In genomic region chr19:56814656-56815055, GRCh38 we compare ENCODE assay signal across 38 cellular contexts. TPM values are rescaled to one million over a fixed set of nuclear protein-coding genes. Genes with fewer than 3 reads are reported as not detected.
"Had no signal": no experiment of that assay in that cellular context is flagged by ENCODE, and none has a peak within 500 bp of the region (broad histone marks: within the 10 kb centered on the region; RNA-seq: fewer than 3 reads in every experiment).

No MANE protein-coding gene starts in this region.

- DNase-seq: Karpas-422, Kasumi-1, MG63, MM.1S, MV-4-11, NCI-H1048, NCI-H1092, NCI-H1092 treated with DMSO at 0.1 percent for 48 hours, NCI-H1105, NCI-H1105 treated with DMSO at 0.1 percent for 48 hours, NCI-H1417, NCI-H1417 treated with DMSO at 0.1 percent for 48 hours, NCI-H1436, NCI-H1436 treated with DMSO at 0.1 percent for 48 hours, NCI-H146, NCI-H1694, NCI-H1694 treated with DMSO at 0.1 percent for 48 hours, NCI-H187, NCI-H187 treated with DMSO at 0.1 percent for 48 hours, NCI-H1930, NCI-H2029, NCI-H2029 treated with DMSO at 0.1 percent for 48 hours, NCI-H2081, NCI-H2081 treated with DMSO at 0.1 percent for 48 hours, NCI-H2107, NCI-H2171, NCI-H2171 treated with DMSO at 0.1 percent for 48 hours, NCI-H2227 treated with DMSO at 0.1 percent for 48 hours, NCI-H226, NCI-H345, NCI-H446, NCI-H446 treated with DMSO at 0.1 percent for 48 hours, NCI-H510A, NCI-H510A treated with DMSO at 0.1 percent for 48 hours had no signal

- H3K27me3 ChIP-seq: MG63 had no signal

- H3K4me3 ChIP-seq: MG63 had no signal

- H3K36me3 ChIP-seq: MG63 had no signal

- H3K9me3 ChIP-seq: MG63 had no signal

RNA-seq across cellular contexts. Expression of gene PEG3, which starts 25.9 kb away (rescaled TPM):
- total RNA-seq: LHCN-M2, MCF 10A had no signal

RNA-seq across cellular contexts. Expression of gene ZIM2, which starts 25.9 kb away (rescaled TPM):
- total RNA-seq: LHCN-M2, M059J, MCF 10A, NCI-H460 had no signal
